Comparison of ENCODE assay signal across 2 cellular contexts in the genomic region with DNA sequence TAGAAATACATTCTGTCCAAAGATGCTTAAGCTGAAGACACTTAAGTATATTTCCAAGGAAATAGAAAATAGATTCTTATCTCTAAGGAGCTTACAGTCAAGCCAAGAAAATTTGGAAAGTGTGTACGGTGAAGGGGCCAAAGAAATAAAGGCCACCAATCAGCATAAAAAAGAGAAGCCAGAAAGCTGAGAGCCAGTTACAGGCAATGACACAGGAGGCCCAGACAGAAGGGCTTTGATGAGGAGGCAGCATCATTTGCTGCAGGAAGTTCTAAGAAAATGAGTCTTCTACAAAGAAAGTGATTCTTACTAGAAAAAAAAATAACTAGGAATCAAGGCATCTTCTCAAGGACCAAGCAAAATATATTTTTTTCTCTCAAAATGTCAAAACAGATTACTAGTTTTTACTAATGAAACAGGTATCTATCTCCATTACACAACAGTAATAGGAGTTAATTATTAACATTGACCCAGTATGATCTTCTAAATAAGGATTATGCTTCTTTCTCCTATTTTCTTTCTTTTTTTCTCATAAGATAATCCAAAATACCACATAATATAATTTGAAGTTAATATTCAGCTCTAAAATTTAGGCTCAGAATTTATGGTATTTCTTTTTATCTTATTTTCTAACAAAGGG.
TF ChIP-seq lines count a peak whose summit lies in the region.

No MANE protein-coding gene starts in this region.

TF ChIP-seq in SK-N-SH, 30 proteins besides CTCF, POLR2A, EP300 and RAD21 (continued from another document):
- TF ChIP-seq, protein P1, sequence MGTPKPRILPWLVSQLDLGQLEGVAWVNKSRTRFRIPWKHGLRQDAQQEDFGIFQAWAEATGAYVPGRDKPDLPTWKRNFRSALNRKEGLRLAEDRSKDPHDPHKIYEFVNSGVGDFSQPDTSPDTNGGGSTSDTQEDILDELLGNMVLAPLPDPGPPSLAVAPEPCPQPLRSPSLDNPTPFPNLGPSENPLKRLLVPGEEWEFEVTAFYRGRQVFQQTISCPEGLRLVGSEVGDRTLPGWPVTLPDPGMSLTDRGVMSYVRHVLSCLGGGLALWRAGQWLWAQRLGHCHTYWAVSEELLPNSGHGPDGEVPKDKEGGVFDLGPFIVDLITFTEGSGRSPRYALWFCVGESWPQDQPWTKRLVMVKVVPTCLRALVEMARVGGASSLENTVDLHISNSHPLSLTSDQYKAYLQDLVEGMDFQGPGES (IDR thresholded peaks at IDR 0.05; ENCODE audit: low read depth, low read length), result no peak
- TF ChIP-seq TEAD4 (IDR thresholded peaks at IDR 0.05; ENCODE audit: borderline replicate concordance, insufficient read depth) (no peak), NFIC (IDR thresholded peaks at IDR 0.05; ENCODE audit: borderline replicate concordance) (no peak)
- TF ChIP-seq, protein P2, sequence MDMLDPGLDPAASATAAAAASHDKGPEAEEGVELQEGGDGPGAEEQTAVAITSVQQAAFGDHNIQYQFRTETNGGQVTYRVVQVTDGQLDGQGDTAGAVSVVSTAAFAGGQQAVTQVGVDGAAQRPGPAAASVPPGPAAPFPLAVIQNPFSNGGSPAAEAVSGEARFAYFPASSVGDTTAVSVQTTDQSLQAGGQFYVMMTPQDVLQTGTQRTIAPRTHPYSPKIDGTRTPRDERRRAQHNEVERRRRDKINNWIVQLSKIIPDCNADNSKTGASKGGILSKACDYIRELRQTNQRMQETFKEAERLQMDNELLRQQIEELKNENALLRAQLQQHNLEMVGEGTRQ (IDR thresholded peaks at IDR 0.05; ENCODE audit: borderline replicate concordance, low read depth, low read length), result no peak

TF ChIP-seq in HepG2, 621 proteins besides CTCF, POLR2A, EP300 and RAD21 (continued from another document):
- TF ChIP-seq, protein P3, sequence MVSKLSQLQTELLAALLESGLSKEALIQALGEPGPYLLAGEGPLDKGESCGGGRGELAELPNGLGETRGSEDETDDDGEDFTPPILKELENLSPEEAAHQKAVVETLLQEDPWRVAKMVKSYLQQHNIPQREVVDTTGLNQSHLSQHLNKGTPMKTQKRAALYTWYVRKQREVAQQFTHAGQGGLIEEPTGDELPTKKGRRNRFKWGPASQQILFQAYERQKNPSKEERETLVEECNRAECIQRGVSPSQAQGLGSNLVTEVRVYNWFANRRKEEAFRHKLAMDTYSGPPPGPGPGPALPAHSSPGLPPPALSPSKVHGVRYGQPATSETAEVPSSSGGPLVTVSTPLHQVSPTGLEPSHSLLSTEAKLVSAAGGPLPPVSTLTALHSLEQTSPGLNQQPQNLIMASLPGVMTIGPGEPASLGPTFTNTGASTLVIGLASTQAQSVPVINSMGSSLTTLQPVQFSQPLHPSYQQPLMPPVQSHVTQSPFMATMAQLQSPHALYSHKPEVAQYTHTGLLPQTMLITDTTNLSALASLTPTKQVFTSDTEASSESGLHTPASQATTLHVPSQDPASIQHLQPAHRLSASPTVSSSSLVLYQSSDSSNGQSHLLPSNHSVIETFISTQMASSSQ (IDR thresholded peaks at IDR 0.05; ENCODE audit: low read depth), result 0 out of 2 replicates have a peak, but pooled peaks have one; percentile 28
- TF ChIP-seq, protein P3 (CRISPR knock-in tag; IDR thresholded peaks at IDR 0.05; ENCODE audit: borderline replicate concordance), result no peak
